ENCODE assay signal across 8 cellular contexts in the genomic region with DNA sequence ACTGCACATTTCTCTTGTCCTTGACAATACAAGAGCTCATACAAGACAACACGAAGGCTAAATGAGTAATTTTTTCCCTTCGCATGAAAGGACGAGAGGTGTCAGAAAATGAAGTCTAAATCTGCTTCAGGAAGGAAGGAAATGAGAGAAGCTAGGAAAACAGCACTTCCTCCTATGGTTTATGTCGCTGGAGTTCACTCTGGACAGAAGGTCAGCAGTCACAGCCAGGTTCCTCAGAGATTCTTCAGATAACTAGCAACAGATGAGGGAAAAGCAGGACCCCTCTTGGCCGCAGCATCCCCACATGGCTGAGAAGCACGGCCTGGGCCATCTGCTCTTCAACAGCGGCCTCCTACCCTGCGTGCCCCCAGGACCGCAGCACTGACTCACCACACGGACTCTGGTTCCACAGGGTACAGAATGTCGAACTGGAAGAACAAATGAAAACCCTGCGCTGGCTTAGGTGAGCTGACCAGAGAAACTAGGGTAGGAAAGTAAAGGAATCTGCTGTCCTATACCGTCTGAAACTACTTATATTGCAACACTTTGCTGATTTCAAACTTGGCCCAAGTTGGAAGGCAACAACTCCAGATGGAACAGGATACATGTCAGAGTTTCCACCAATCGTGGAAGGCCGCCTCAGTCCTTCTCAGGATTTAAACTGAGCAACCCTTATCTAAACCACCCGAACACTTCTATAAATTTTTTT. TPM values are rescaled to one million over a fixed set of nuclear protein-coding genes. Genes with fewer than 3 reads are reported as not detected.
DNase-seq lines count a peak whose midpoint lies in the region; ATAC-seq and TF ChIP-seq lines count a peak whose summit lies in the region.

No MANE protein-coding gene starts in this region.

- no peaks in the 10 kb centered on the region for H3K27me3 Mint-ChIP-seq in activated T-cell treated with anti-CD3 and anti-CD28 coated beads, Interleukin-2, amount 50 U/mL, for 24 hours

- peaks cover 3% of the 10 kb centered on the region for H3K4me1 Mint-ChIP-seq in activated T-cell treated with anti-CD3 and anti-CD28 coated beads, Interleukin-2, amount 50 U/mL, for 24 hours (ENCODE audit: low read depth)

- peaks cover 0 to 59% (median 52%) of the 10 kb centered on the region in 9 donors for H3K4me1 ChIP-seq in heart right ventricle

- DNase-seq in GF-D8 (lab: John Stamatoyannopoulos, UW), result peak; percentile 20
- DNase-seq in UCSD-AML1 (lab: John Stamatoyannopoulos, UW; ENCODE audit: unreplicated experiment), result peak; percentile 38
- DNase-seq in heart right ventricle, result peak; percentile 26 to 27
- DNase-seq in skeletal muscle cell (ENCODE audit: low read depth), result peak; percentile 88
- DNase-seq in activated T-cell treated with anti-CD3 and anti-CD28 coated beads, Interleukin-2, amount 50 U/mL, for 24 hours, result no peak
- DNase-seq in SW 1271 (lab: John Stamatoyannopoulos, UW), result no peak
- DNase-seq in NCI-H146 (lab: John Stamatoyannopoulos, UW), result no peak
- DNase-seq in activated effector memory CD4-positive, alpha-beta T cell treated with Interleukin-2 at 50 U/mL for 16 hours, result no peak

- H3K36me3 ChIP-seq in heart right ventricle, result no peaks in the 10 kb centered on the region

- H3K9me3 ChIP-seq in heart right ventricle, result no peaks in the 10 kb centered on the region

- no peak for TF ChIP-seq CTCF in heart right ventricle (IDR thresholded peaks at IDR 0.05)

- H3K36me3 Mint-ChIP-seq in activated T-cell treated with anti-CD3 and anti-CD28 coated beads, Interleukin-2, amount 50 U/mL, for 24 hours (ENCODE audit: low read depth), result no peaks in the 10 kb centered on the region

- H3K4me3 Mint-ChIP-seq in activated T-cell treated with anti-CD3 and anti-CD28 coated beads, Interleukin-2, amount 50 U/mL, for 24 hours, result no peak overlapping the region

- H3K9me3 Mint-ChIP-seq in activated T-cell treated with anti-CD3 and anti-CD28 coated beads, Interleukin-2, amount 50 U/mL, for 24 hours, result no peaks in the 10 kb centered on the region

- 40 to 53% methylated on average over 16 of the region's 16 CpGs for WGBS in heart right ventricle, 2 donors

- peak overlapping the region in 9 of 10 donors; percentile 33 to 85 (median 80) for H3K27ac ChIP-seq in heart right ventricle

- no peak overlapping the region for H3K27ac Mint-ChIP-seq in activated T-cell treated with anti-CD3 and anti-CD28 coated beads, Interleukin-2, amount 50 U/mL, for 24 hours

- peak overlapping the region in 6 of 10 donors; percentile 2 to 38 (median 16) for H3K4me3 ChIP-seq in heart right ventricle
- H3K4me3 ChIP-seq in skeletal muscle cell (ENCODE audit: low read depth, low read length), result no peak overlapping the region

- no peaks in the 10 kb centered on the region for H3K27me3 ChIP-seq in heart right ventricle

- intact Hi-C loops in heart right ventricle (cut with DNase I), result no loop called here

- ATAC-seq in heart right ventricle, result peak; percentile 68 to 87 (median 80)

RNA-seq across cellular contexts. Expression of gene DNMBP, which starts 26.3 kb away (rescaled TPM):
- 1 to 10 TPM; 5.4 to 8.1 (median 7.1) TPM for total RNA-seq in heart right ventricle
- polyA plus RNA-seq in heart right ventricle, result 1 to 10 TPM; 5.1 to 8.0 TPM

Comparison
In these comparisons a context has a peak if more than half of its experiments do, and no peak if none do; other contexts are left out.
1. DNase-seq: peak in GF-D8 (single experiment), UCSD-AML1 (single experiment), heart right ventricle (2 of 2) and skeletal muscle cell (single experiment); none in activated T-cell treated with anti-CD3 and anti-CD28 coated beads, Interleukin-2, amount 50 U/mL, for 24 hours (single experiment), SW 1271 (0 of 2), NCI-H146 (single experiment) and activated effector memory CD4-positive, alpha-beta T cell treated with Interleukin-2 at 50 U/mL for 16 hours (single experiment).